In the genomic region with DNA sequence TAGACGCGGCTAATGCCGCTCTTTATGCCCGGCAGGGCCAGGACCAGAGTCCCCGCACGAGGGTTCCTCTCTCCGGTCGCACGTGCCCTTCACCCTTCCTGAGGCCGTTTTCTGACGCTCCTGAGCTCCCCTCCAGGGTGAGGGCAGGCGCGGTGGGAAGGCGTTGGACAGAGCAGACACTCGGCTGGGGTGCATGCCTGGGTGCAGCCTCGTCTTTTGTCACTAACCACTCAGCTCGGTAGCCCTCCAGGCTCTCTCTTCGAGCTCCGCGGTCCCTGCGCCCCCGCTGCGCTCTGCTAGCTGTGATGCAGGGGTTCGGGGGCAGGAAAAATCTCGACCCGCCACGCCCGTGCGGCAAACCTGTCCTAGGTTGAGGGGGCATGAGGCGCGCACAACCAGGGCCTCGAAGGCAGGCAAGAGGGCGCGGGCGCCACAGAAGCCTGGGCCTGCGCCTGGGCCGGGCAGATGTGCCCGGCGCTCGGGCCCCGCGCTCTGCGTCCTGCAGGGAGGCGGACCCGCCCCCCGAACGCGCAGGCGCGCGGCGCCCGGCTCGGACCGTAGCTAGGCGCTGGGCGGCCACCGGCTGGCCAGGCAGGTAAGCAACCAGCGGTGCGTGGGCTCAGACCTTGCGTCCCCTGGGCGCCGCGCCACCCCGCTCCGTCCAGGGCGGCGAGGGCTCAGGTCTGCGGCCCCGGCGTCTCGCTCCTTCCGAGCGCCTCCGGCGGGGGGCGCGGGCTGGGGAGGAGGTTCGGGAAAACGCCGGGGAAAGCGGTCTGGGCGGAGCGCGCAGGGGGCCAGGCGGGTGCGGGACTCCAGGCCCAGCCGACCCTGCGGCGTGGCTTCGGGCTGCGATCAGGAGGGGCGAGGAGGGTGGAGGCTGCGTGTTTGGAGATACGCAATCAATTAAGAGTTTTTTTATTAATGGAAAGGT, we compare ENCODE assay signal across 1 cellular context.
TF ChIP-seq lines count a peak whose summit lies in the region.

L3MBTL1 (plus strand) TSS at position 548 of the 931 bp plus-strand sequence. CDS start 5,807 bp downstream, outside the sequence.

TF ChIP-seq in HepG2, 621 proteins besides CTCF, POLR2A, EP300 and RAD21 (continued from another document and continues in another):
- TF ChIP-seq, protein P1, sequence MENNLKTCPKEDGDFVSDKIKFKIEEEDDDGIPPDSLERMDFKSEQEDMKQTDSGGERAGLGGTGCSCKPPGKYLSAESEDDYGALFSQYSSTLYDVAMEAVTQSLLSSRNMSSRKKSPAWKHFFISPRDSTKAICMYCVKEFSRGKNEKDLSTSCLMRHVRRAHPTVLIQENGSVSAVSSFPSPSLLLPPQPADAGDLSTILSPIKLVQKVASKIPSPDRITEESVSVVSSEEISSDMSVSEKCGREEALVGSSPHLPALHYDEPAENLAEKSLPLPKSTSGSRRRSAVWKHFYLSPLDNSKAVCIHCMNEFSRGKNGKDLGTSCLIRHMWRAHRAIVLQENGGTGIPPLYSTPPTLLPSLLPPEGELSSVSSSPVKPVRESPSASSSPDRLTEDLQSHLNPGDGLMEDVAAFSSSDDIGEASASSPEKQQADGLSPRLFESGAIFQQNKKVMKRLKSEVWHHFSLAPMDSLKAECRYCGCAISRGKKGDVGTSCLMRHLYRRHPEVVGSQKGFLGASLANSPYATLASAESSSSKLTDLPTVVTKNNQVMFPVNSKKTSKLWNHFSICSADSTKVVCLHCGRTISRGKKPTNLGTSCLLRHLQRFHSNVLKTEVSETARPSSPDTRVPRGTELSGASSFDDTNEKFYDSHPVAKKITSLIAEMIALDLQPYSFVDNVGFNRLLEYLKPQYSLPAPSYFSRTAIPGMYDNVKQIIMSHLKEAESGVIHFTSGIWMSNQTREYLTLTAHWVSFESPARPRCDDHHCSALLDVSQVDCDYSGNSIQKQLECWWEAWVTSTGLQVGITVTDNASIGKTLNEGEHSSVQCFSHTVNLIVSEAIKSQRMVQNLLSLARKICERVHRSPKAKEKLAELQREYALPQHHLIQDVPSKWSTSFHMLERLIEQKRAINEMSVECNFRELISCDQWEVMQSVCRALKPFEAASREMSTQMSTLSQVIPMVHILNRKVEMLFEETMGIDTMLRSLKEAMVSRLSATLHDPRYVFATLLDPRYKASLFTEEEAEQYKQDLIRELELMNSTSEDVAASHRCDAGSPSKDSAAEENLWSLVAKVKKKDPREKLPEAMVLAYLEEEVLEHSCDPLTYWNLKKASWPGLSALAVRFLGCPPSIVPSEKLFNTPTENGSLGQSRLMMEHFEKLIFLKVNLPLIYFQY (CRISPR knock-in tag; IDR thresholded peaks at IDR 0.05; ENCODE audit: borderline replicate concordance) = peak; percentile 51; the same call in 1 of the 2 replicates
- 0 out of 2 replicates have a peak, but pooled peaks have one; percentile 21 for TF ChIP-seq MIXL1 (CRISPR knock-in tag; IDR thresholded peaks at IDR 0.05)
- no peak for TF ChIP-seq ZNF264 (CRISPR knock-in tag; IDR thresholded peaks at IDR 0.05)
- TF ChIP-seq ZSCAN20 (CRISPR knock-in tag; IDR thresholded peaks at IDR 0.05; ENCODE audit: borderline replicate concordance) = peak; percentile 79; the same call in 1 of the 2 replicates
- TF ChIP-seq ZNF609 (CRISPR knock-in tag; IDR thresholded peaks at IDR 0.05; ENCODE audit: borderline replicate concordance) = no peak
- TF ChIP-seq ETV5 (CRISPR knock-in tag; IDR thresholded peaks at IDR 0.05; ENCODE audit: borderline replicate concordance) = no peak; the same call in none of the 2 replicates
- no peak for TF ChIP-seq PAF1 (CRISPR knock-in tag; IDR thresholded peaks at IDR 0.05)
- TF ChIP-seq, protein P2, sequence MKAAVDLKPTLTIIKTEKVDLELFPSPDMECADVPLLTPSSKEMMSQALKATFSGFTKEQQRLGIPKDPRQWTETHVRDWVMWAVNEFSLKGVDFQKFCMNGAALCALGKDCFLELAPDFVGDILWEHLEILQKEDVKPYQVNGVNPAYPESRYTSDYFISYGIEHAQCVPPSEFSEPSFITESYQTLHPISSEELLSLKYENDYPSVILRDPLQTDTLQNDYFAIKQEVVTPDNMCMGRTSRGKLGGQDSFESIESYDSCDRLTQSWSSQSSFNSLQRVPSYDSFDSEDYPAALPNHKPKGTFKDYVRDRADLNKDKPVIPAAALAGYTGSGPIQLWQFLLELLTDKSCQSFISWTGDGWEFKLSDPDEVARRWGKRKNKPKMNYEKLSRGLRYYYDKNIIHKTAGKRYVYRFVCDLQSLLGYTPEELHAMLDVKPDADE (CRISPR knock-in tag; IDR thresholded peaks at IDR 0.05) = no peak
- TF ChIP-seq ZNF44 (CRISPR knock-in tag; IDR thresholded peaks at IDR 0.05) = no peak
- no peak for TF ChIP-seq LCORL (IDR thresholded peaks at IDR 0.05)
- peak; percentile 53; the same call in 1 of the 2 replicates for TF ChIP-seq LCORL (CRISPR knock-in tag; IDR thresholded peaks at IDR 0.05)
- TF ChIP-seq ZNF841 (CRISPR knock-in tag; IDR thresholded peaks at IDR 0.05; ENCODE audit: borderline replicate concordance) = no peak
- no peak for TF ChIP-seq EEA1 (CRISPR knock-in tag; IDR thresholded peaks at IDR 0.05; ENCODE audit: borderline replicate concordance)
- TF ChIP-seq ARNTL (CRISPR knock-in tag; IDR thresholded peaks at IDR 0.05) = peak; percentile 83
- no peak; the same call in 1 of the 2 replicates for TF ChIP-seq ZSCAN30 (CRISPR knock-in tag; IDR thresholded peaks at IDR 0.05)
- peak; percentile 92 for TF ChIP-seq YEATS4 (CRISPR knock-in tag; IDR thresholded peaks at IDR 0.05; ENCODE audit: borderline replicate concordance)
- no peak for TF ChIP-seq ZNF652 (CRISPR knock-in tag; IDR thresholded peaks at IDR 0.05; ENCODE audit: borderline replicate concordance, low read depth)
- no peak for TF ChIP-seq CEBPG (CRISPR knock-in tag; IDR thresholded peaks at IDR 0.05)
- no peak for TF ChIP-seq CC2D1A (CRISPR knock-in tag; IDR thresholded peaks at IDR 0.05)
- TF ChIP-seq ZBTB1 (CRISPR knock-in tag; IDR thresholded peaks at IDR 0.05; ENCODE audit: borderline replicate concordance) = no peak
- 0 out of 2 replicates have a peak, but pooled peaks have one; percentile 75 for TF ChIP-seq ZSCAN22 (CRISPR knock-in tag; IDR thresholded peaks at IDR 0.05)
- TF ChIP-seq ZNF615 (CRISPR knock-in tag; IDR thresholded peaks at IDR 0.05; ENCODE audit: borderline replicate concordance) = no peak
- TF ChIP-seq ZNF777 (CRISPR knock-in tag; IDR thresholded peaks at IDR 0.05) = peak; percentile 81
- peak; percentile 65 for TF ChIP-seq PHF5A (CRISPR knock-in tag; IDR thresholded peaks at IDR 0.05; ENCODE audit: low read depth, unreplicated experiment)
- TF ChIP-seq, protein P3, sequence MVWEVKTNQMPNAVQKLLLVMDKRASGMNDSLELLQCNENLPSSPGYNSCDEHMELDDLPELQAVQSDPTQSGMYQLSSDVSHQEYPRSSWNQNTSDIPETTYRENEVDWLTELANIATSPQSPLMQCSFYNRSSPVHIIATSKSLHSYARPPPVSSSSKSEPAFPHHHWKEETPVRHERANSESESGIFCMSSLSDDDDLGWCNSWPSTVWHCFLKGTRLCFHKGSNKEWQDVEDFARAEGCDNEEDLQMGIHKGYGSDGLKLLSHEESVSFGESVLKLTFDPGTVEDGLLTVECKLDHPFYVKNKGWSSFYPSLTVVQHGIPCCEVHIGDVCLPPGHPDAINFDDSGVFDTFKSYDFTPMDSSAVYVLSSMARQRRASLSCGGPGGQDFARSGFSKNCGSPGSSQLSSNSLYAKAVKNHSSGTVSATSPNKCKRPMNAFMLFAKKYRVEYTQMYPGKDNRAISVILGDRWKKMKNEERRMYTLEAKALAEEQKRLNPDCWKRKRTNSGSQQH (CRISPR knock-in tag; IDR thresholded peaks at IDR 0.05; ENCODE audit: low read depth) = 0 out of 2 replicates have a peak, but pooled peaks have one; percentile 19
- no peak for TF ChIP-seq ZNF660 (CRISPR knock-in tag; IDR thresholded peaks at IDR 0.05; ENCODE audit: borderline replicate concordance, low read depth)
- no peak for TF ChIP-seq NFKBIZ (CRISPR knock-in tag; IDR thresholded peaks at IDR 0.05)
- TF ChIP-seq, protein P4, sequence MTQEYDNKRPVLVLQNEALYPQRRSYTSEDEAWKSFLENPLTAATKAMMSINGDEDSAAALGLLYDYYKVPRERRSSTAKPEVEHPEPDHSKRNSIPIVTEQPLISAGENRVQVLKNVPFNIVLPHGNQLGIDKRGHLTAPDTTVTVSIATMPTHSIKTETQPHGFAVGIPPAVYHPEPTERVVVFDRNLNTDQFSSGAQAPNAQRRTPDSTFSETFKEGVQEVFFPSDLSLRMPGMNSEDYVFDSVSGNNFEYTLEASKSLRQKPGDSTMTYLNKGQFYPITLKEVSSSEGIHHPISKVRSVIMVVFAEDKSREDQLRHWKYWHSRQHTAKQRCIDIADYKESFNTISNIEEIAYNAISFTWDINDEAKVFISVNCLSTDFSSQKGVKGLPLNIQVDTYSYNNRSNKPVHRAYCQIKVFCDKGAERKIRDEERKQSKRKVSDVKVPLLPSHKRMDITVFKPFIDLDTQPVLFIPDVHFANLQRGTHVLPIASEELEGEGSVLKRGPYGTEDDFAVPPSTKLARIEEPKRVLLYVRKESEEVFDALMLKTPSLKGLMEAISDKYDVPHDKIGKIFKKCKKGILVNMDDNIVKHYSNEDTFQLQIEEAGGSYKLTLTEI (CRISPR knock-in tag; conservative IDR thresholded peaks at IDR 0.05) = no peak
- TF ChIP-seq, protein P5, sequence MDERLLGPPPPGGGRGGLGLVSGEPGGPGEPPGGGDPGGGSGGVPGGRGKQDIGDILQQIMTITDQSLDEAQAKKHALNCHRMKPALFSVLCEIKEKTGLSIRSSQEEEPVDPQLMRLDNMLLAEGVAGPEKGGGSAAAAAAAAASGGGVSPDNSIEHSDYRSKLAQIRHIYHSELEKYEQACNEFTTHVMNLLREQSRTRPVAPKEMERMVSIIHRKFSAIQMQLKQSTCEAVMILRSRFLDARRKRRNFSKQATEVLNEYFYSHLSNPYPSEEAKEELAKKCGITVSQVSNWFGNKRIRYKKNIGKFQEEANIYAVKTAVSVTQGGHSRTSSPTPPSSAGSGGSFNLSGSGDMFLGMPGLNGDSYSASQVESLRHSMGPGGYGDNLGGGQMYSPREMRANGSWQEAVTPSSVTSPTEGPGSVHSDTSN (CRISPR knock-in tag; IDR thresholded peaks at IDR 0.05) = no peak
- TF ChIP-seq ZMAT5 (CRISPR knock-in tag; IDR thresholded peaks at IDR 0.05; ENCODE audit: borderline replicate concordance, low read depth) = no peak
- TF ChIP-seq THAP8 (CRISPR knock-in tag; IDR thresholded peaks at IDR 0.05; ENCODE audit: borderline replicate concordance) = 0 out of 2 replicates have a peak, but pooled peaks have one; percentile 24
- TF ChIP-seq ZNF460 (CRISPR knock-in tag; IDR thresholded peaks at IDR 0.05; ENCODE audit: borderline replicate concordance) = no peak; the same call in 1 of the 2 replicates
- peak; percentile 88 for TF ChIP-seq HES4 (CRISPR knock-in tag; IDR thresholded peaks at IDR 0.05; ENCODE audit: borderline replicate concordance)
- TF ChIP-seq MEF2D (CRISPR knock-in tag; IDR thresholded peaks at IDR 0.05) = no peak
- peak; percentile 86 for TF ChIP-seq HNRNPK (IDR thresholded peaks at IDR 0.05; ENCODE audit: low read depth, low read length, poor library complexity, severe bottlenecking)
- TF ChIP-seq ZNF317 (CRISPR knock-in tag; IDR thresholded peaks at IDR 0.05) = no peak
- TF ChIP-seq MAFG (CRISPR knock-in tag; IDR thresholded peaks at IDR 0.05) = no peak
- no peak for TF ChIP-seq ZBTB14 (CRISPR knock-in tag; IDR thresholded peaks at IDR 0.05)
- TF ChIP-seq ZIK1 (CRISPR knock-in tag; IDR thresholded peaks at IDR 0.05; ENCODE audit: borderline replicate concordance, low read depth) = peak; percentile 95
- TF ChIP-seq NRL (CRISPR knock-in tag; IDR thresholded peaks at IDR 0.05; ENCODE audit: borderline replicate concordance) = no peak
- peak; percentile 96 for TF ChIP-seq ZNF547 (CRISPR knock-in tag; IDR thresholded peaks at IDR 0.05)
- TF ChIP-seq ZNF292 (CRISPR knock-in tag; IDR thresholded peaks at IDR 0.05; ENCODE audit: borderline replicate concordance, low read depth) = no peak
- no peak for TF ChIP-seq ZNF737 (CRISPR knock-in tag; IDR thresholded peaks at IDR 0.05; ENCODE audit: borderline replicate concordance)
